ENCODE assay signal across 15 cellular contexts in the genomic region with DNA sequence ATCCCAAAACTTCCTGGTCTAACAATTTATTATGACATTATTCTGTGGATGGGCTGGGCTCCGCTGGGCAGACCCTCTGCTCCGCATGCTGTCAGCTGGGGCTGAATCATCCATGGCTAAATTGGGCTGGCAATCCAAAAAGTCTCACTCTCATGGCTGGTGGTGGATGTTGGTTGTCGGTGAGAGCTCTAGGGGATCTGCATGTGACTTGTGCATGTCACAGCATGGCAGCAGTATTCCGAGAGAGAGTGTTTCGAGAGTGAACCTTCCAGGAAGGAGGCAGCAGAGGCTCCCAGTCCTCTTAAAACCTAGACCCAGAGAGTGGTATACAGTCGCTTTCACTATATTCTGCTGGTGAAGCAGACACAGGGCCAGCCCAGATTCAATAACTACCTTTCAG. TPM values are rescaled to one million over a fixed set of nuclear protein-coding genes. Genes with fewer than 3 reads are reported as not detected.
DNase-seq lines count a peak whose midpoint lies in the region; ATAC-seq and TF ChIP-seq lines count a peak whose summit lies in the region.
"Had no signal": no experiment of that assay in that cellular context is flagged by ENCODE, and none has a peak within 500 bp of the region (broad histone marks: within the 10 kb centered on the region; RNA-seq: fewer than 3 reads in every experiment).

No MANE protein-coding gene starts in this region.

- intact Hi-C loops in heart left ventricle (cut with DNase I) (loop anchor here in 1 of 10 donors (10.0 kb wide), 1 partner anchor 67 kb away; no protein-coding TSS in a partner anchor), Right ventricle myocardium inferior (cut with DNase I) (no loop called here), lower leg skin (cut with DNase I; ENCODE audit: low total_unique reads) (no loop called here)

- no peaks in the 10 kb centered on the region for H3K9me3 Mint-ChIP-seq in nephron
- H3K9me3 Mint-ChIP-seq: GM23338 had no signal

- H3K4me3 ChIP-seq in heart left ventricle (no peak overlapping the region), gastroesophageal sphincter (no peak overlapping the region), lower leg skin (ENCODE audit: low read depth, poor library complexity, severe bottlenecking) (no peak overlapping the region)
- H3K4me3 ChIP-seq: GM23338 had no signal

- TF ChIP-seq POLR2A in heart left ventricle (IDR thresholded peaks at IDR 0.05) (no peak), gastroesophageal sphincter (IDR thresholded peaks at IDR 0.05) (no peak), lower leg skin (IDR thresholded peaks at IDR 0.05) (no peak)

- no peak for TF ChIP-seq CTCF in heart left ventricle (IDR thresholded peaks at IDR 0.05)
- no peak for TF ChIP-seq CTCF in gastroesophageal sphincter (IDR thresholded peaks at IDR 0.05)
- no peak for TF ChIP-seq CTCF in nephron (IDR thresholded peaks at IDR 0.05; ENCODE audit: unreplicated experiment in 3 of 3)
- no peak for TF ChIP-seq CTCF in lower leg skin (IDR thresholded peaks at IDR 0.05)

- no peak for DNase-seq in heart left ventricle
- no peak for DNase-seq in Right ventricle myocardium inferior (ENCODE audit: missing footprints)
- DNase-seq in lower leg skin (ENCODE audit: low spot score in 2 of 2), result no peak
- DNase-seq in NCI-H1048 (lab: John Stamatoyannopoulos, UW), result no peak
- DNase-seq: DND-41, GDM1, KBM-7, NCI-H1092 treated with DMSO at 0.1 percent for 48 hours, NCI-H1694, NCI-H345 had no signal

- peaks cover 11% of the 10 kb centered on the region for H3K36me3 Mint-ChIP-seq in nephron (ENCODE audit: low read depth)

- H3K36me3 ChIP-seq in heart left ventricle (no peaks in the 10 kb centered on the region), gastroesophageal sphincter (no peaks in the 10 kb centered on the region)

- H3K4me1 Mint-ChIP-seq in nephron, result peaks cover 63% of the 10 kb centered on the region

- 59 to 70% (median 60%) methylated on average over 6 of the region's 6 CpGs for WGBS in heart left ventricle, 4 donors
- 64 to 75% methylated on average over 4 to 6 of the region's 6 CpGs for WGBS in gastroesophageal sphincter (ENCODE audit: low coverage in 1 of 2), 2 donors
- WGBS in lower leg skin, 2 donors, result 70 to 73% methylated on average over 6 of the region's 6 CpGs

- H3K9me3 ChIP-seq in heart left ventricle (no peaks in the 10 kb centered on the region), gastroesophageal sphincter (no peaks in the 10 kb centered on the region)

- H3K4me3 Mint-ChIP-seq in nephron, result no peak overlapping the region
- H3K4me3 Mint-ChIP-seq: GM23338 had no signal

- peaks cover 3% of the 10 kb centered on the region for H3K27me3 Mint-ChIP-seq in nephron (ENCODE audit: low read depth)

- H3K27me3 ChIP-seq in heart left ventricle, result no peaks in the 10 kb centered on the region
- H3K27me3 ChIP-seq in gastroesophageal sphincter, result no peaks in the 10 kb centered on the region

- H3K27ac ChIP-seq in heart left ventricle, result peak overlapping the region in 7 of 12 donors; percentile 2 to 52 (median 41)
- peak overlapping the region in 3 of 4 donors; percentile 57 to 92 (median 71) for H3K27ac ChIP-seq in gastroesophageal sphincter

- peaks cover 0 to 60% (median 25%) of the 10 kb centered on the region in 12 donors for H3K4me1 ChIP-seq in heart left ventricle
- H3K4me1 ChIP-seq in gastroesophageal sphincter, result peaks cover 5 to 81% (median 5%) of the 10 kb centered on the region in 3 donors

- TF ChIP-seq EP300 in gastroesophageal sphincter (IDR thresholded peaks at IDR 0.05), result no peak

- ATAC-seq in heart left ventricle (peak in 2 of 4 donors; percentile 44 to 48), Right ventricle myocardium inferior (no peak), gastroesophageal sphincter (no peak), HG03039 (IDR thresholded peaks at IDR 0.05; ENCODE audit: unreplicated experiment) (no peak), GM21737 (IDR thresholded peaks at IDR 0.05; ENCODE audit: unreplicated experiment) (no peak)
- ATAC-seq: GM23338 had no signal

- peak overlapping the region in 2 of 3 experiments; percentile 33 to 58 for H3K27ac Mint-ChIP-seq in nephron
- H3K27ac Mint-ChIP-seq: GM23338 had no signal

RNA-seq across cellular contexts. Expression of a gene that starts 9.9 kb away (rescaled TPM):
- total RNA-seq in heart left ventricle (10 to 100 TPM; 11.3 to 21.0 (median 17.3) TPM), Right ventricle myocardium inferior (17.5 TPM), gastroesophageal sphincter (10 to 100 TPM; 13.1 to 45.8 (median 25.3) TPM), lower leg skin (1 to 10 TPM in 2 of 4 donors, under 1 TPM in 1, not detected in 1; 0.34 to 6.5 (median 4.4) TPM)
- polyA plus RNA-seq in heart left ventricle, result 1 to 10 TPM; 4.3 to 6.9 TPM
